In the genomic region with DNA sequence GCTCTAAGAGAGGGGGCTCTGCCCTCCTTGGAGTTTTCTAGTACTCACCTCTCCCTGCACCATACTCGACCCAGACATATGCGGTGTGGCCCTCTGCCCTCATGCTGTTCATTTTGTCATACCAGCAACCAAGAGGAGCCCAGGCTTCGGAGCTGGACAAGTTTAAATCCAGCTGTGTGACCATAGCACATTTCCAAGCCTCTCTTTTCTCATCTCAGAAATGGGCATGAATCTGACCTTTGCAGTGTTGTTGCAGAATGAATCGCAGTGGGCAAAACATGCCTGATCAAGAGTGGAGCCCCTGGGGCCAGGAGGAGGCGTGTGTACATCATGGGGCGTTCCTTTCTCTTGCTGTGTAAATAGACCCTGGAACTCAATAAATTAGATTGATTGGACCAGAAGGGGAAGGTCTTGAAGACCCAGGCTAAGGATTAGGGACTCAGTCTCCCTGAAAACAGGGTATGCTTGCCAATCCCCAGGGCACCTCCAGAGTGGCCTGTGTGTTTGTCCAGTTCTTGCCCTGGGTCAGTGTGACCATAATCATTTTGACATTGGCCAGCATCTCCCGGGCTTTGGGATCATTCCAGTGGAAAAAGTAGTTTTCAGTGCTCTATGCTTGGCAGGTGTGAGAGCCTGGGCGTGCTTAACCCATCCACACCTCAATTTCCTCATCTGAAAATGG, we compare ENCODE assay signal across 2 cellular contexts.
A peak's percentile ranks its signal among the peaks of the same experiment; 100 is the strongest.
TF ChIP-seq lines count a peak whose summit lies in the region.

No MANE protein-coding gene starts in this region.

TF ChIP-seq in K562, 482 proteins besides CTCF, POLR2A, EP300 and RAD21:
- TF ChIP-seq ZBED1 (IDR thresholded peaks at IDR 0.05) (no peak), ESRRA (IDR thresholded peaks at IDR 0.05; ENCODE audit: borderline replicate concordance, low read depth) (peak; percentile 85), RBM25 (IDR thresholded peaks at IDR 0.05; ENCODE audit: low read depth, low read length, severe bottlenecking) (peak; percentile 46), CBX1 (IDR thresholded peaks at IDR 0.05; ENCODE audit: low read depth) (peak; percentile 71; the same call in 1 of the 2 replicates), TAF7 (tag; IDR thresholded peaks at IDR 0.05) (no peak), ZNF551 (CRISPR knock-in tag; IDR thresholded peaks at IDR 0.05) (no peak)
- TF ChIP-seq, protein P1, sequence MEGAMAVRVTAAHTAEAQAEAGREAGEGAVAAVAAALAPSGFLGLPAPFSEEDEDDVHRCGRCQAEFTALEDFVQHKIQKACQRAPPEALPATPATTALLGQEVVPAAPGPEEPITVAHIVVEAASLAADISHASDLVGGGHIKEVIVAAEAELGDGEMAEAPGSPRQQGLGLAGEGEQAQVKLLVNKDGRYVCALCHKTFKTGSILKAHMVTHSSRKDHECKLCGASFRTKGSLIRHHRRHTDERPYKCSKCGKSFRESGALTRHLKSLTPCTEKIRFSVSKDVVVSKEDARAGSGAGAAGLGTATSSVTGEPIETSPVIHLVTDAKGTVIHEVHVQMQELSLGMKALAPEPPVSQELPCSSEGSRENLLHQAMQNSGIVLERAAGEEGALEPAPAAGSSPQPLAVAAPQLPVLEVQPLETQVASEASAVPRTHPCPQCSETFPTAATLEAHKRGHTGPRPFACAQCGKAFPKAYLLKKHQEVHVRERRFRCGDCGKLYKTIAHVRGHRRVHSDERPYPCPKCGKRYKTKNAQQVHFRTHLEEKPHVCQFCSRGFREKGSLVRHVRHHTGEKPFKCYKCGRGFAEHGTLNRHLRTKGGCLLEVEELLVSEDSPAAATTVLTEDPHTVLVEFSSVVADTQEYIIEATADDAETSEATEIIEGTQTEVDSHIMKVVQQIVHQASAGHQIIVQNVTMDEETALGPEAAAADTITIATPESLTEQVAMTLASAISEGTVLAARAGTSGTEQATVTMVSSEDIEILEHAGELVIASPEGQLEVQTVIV (CRISPR knock-in tag; IDR thresholded peaks at IDR 0.05; ENCODE audit: borderline replicate concordance), result no peak
TF ChIP-seq in K562: peak in this region for 3.

TF ChIP-seq in HEK293T, 16 proteins besides CTCF, POLR2A, EP300 and RAD21:
- TF ChIP-seq TARDBP (IDR thresholded peaks at IDR 0.05) (no peak), HDGF (IDR thresholded peaks at IDR 0.05; ENCODE audit: borderline replicate concordance) (no peak), NFRKB (IDR thresholded peaks at IDR 0.05) (no peak), FOXK2 (IDR thresholded peaks at IDR 0.05) (no peak), L3MBTL2 (conservative IDR thresholded peaks at IDR 0.05) (no peak), ZNF384 (IDR thresholded peaks at IDR 0.05) (no peak), ARNT (IDR thresholded peaks at IDR 0.05) (no peak), FOXM1 (IDR thresholded peaks at IDR 0.05; ENCODE audit: borderline replicate concordance) (no peak), FOXA1 (IDR thresholded peaks at IDR 0.05) (no peak), BHLHE40 (IDR thresholded peaks at IDR 0.05; ENCODE audit: borderline replicate concordance) (no peak), LEF1 (IDR thresholded peaks at IDR 0.05; ENCODE audit: borderline replicate concordance) (no peak), CTBP1 (IDR thresholded peaks at IDR 0.05; ENCODE audit: borderline replicate concordance) (no peak), SP1 (IDR thresholded peaks at IDR 0.05) (no peak), ELF4 (IDR thresholded peaks at IDR 0.05) (no peak)
- TF ChIP-seq, protein P2, sequence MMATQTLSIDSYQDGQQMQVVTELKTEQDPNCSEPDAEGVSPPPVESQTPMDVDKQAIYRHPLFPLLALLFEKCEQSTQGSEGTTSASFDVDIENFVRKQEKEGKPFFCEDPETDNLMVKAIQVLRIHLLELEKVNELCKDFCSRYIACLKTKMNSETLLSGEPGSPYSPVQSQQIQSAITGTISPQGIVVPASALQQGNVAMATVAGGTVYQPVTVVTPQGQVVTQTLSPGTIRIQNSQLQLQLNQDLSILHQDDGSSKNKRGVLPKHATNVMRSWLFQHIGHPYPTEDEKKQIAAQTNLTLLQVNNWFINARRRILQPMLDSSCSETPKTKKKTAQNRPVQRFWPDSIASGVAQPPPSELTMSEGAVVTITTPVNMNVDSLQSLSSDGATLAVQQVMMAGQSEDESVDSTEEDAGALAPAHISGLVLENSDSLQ (IDR thresholded peaks at IDR 0.05), result no peak
